In genomic region chr6:168208436-168208835, GRCh38 we compare ENCODE assay signal across 26 cellular contexts.
"Had no signal": no experiment of that assay in that cellular context is flagged by ENCODE, and none has a peak within 500 bp of the region (broad histone marks: within the 10 kb centered on the region; RNA-seq: fewer than 3 reads in every experiment).

No MANE protein-coding gene starts in this region.

- ATAC-seq: Panc1, Right ventricle myocardium inferior, SK-N-SH treated with all-trans-retinoic acid at 6 μM for 48 hours had no signal

- DNase-seq: Kasumi-1, KG1, MG63, NCI-H1092 treated with DMSO at 0.1 percent for 48 hours, NCI-H1105 treated with DMSO at 0.1 percent for 48 hours, NCI-H1417, NCI-H1436, NCI-H1694, NCI-H187, NCI-H1930, NCI-H2029 treated with DMSO at 0.1 percent for 48 hours, NCI-H2081 treated with DMSO at 0.1 percent for 48 hours, NCI-H2107, NCI-H2171, NCI-H226, NCI-H510A treated with DMSO at 0.1 percent for 48 hours, NCI-H524 treated with DMSO at 0.1 percent for 48 hours, PC-9, SHP77, SIG-M5, SJCRH30 had no signal

- H3K27ac ChIP-seq: PC-9, RWPE1, SJCRH30, SK-N-MC had no signal

- H3K36me3 ChIP-seq: MG63, SJCRH30 had no signal

- H3K4me2 ChIP-seq: PC-9 had no signal

- H3K27me3 ChIP-seq: MG63 had no signal

- H3K4me1 ChIP-seq: SJCRH30 had no signal

- H3K9me3 ChIP-seq: SJCRH30 had no signal

- H3K4me3 ChIP-seq: MG63, PC-9, SJCRH30, SK-N-MC had no signal
